Comparison of ENCODE assay signal across 26 cellular contexts in genomic region chr14:86372402-86372801, GRCh38.
"Had no signal": no experiment of that assay in that cellular context is flagged by ENCODE, and none has a peak within 500 bp of the region (broad histone marks: within the 10 kb centered on the region; RNA-seq: fewer than 3 reads in every experiment).

No MANE protein-coding gene starts in this region.

- H3K4me1 ChIP-seq: stomach, suprapubic skin, testis, thyroid gland, tibial artery, tibial nerve, transverse colon, upper lobe of left lung, upper lobe of right lung, uterus, vagina had no signal

- H3K27ac ChIP-seq: stomach, suprapubic skin, testis, thoracic aorta, thyroid gland, tibial artery, tibial nerve, transverse colon, upper lobe of left lung, upper lobe of right lung, uterus, vagina had no signal

- H3K9me3 ChIP-seq: testis, thoracic aorta, thyroid gland, tibial artery, transverse colon, upper lobe of right lung, uterus, vagina had no signal

- DNase-seq: stimulated activated CD4-positive, alpha-beta T cell treated with anti-CD3 and anti-CD28 coated beads, Interleukin-2, amount 100 ng/mL, for 48 hours; stimulated activated CD4-positive, alpha-beta T cell treated with anti-CD3 and anti-CD28 coated beads, Interleukin-4, amount 100 ng/mL, for 1 hour; stimulated activated CD4-positive, alpha-beta T cell treated with anti-CD3 and anti-CD28 coated beads, Interleukin-4, amount 100 ng/mL, for 24 hours; stimulated activated CD4-positive, alpha-beta T cell treated with anti-CD3 and anti-CD28 coated beads, Interleukin-4, amount 100 ng/mL, for 4 hours; stimulated activated CD8-positive, alpha-beta memory T cell treated with anti-CD3 and anti-CD28 coated beads, Interleukin-4, amount 100 ng/mL, for 48 hours; stimulated activated naive B cell treated with anti-CD40 and anti-IgM and Interleukin-4, amounts not matched to agents 10 μg/mL and 1 μg/mL and 100 μg/mL, for 72 hours; stimulated activated naive CD4-positive, alpha-beta T cell; stimulated activated naive CD4-positive, alpha-beta T cell treated with Interleukin-2 at 50 U/mL for 16 hours; stimulated activated naive CD8-positive, alpha-beta T cell treated with anti-CD3 and anti-CD28 coated beads, Interleukin-15, amount 100 ng/mL, for 72 hours; stimulated activated naive CD8-positive, alpha-beta T cell treated with anti-CD3 and anti-CD28 coated beads, Interleukin-15, Interleukin-2, amounts not matched to agents 100 U/mL and 50 U/mL, for 24 hours; stomach; substantia nigra; testis; thyroid gland; tibial artery; transverse colon; trophoblast cell; upper lobe of left lung; upper lobe of right lung; uterus had no signal

- H3K4me3 ChIP-seq: stomach, suprapubic skin, testis, thoracic aorta, thyroid gland, tibial artery, tibial nerve, transverse colon, upper lobe of left lung, upper lobe of right lung, uterus, vagina had no signal

- H3K36me3 ChIP-seq: stomach, suprapubic skin, thoracic aorta, thyroid gland, tibial artery, tibial nerve, transverse colon, upper lobe of left lung, upper lobe of right lung, uterus, vagina had no signal

- ATAC-seq: stimulated activated effector memory CD8-positive, alpha-beta T cell treated with anti-CD3 and anti-CD28 coated beads, Interleukin-12 subunit alpha, Interleukin-12 subunit beta, amount 100 ng/mL, for 72 hours; stimulated activated memory B cell treated with anti-CD40 and anti-IgM and Interleukin-4, amounts not matched to agents 10 μg/mL and 1 μg/mL and 100 μg/mL, for 72 hours; stimulated activated naive B cell treated with anti-CD40 and anti-IgM and Interleukin-4, amounts not matched to agents 10 μg/mL and 1 μg/mL and 100 μg/mL, for 72 hours; stimulated activated naive CD8-positive, alpha-beta T cell treated with anti-CD3 and anti-CD28 coated beads, Interleukin-15, amount 100 ng/mL, for 72 hours; stimulated activated naive CD8-positive, alpha-beta T cell treated with anti-CD3 and anti-CD28 coated beads, Interleukin-15, Interleukin-2, amounts not matched to agents 100 U/mL and 50 U/mL, for 24 hours; upper lobe of right lung had no signal

- H3K27me3 ChIP-seq: stomach, suprapubic skin, testis, thyroid gland, tibial artery, tibial nerve, transverse colon, upper lobe of left lung, upper lobe of right lung, uterus, vagina had no signal
